18 cellular contexts compared by ENCODE assay signal in the genomic region with DNA sequence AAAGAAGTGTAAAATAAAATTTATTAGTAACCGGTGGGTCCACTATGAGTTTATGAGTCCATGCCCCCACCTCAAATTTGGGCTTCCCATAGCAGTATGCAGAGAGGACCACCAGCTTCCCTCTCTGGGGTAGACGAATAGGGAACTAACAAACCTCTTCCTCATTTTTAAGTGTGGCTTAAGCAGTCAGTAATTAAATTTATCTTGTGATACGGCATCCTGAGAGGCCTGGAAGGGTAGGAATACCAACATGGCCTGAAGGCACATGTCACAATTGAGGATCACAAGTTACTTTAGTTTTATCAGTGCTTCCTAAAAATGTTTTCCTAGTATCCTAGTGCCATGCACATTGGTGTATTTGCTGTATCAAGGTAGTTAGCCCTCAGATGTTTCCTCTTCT.
"Had no signal": no experiment of that assay in that cellular context is flagged by ENCODE, and none has a peak within 500 bp of the region (broad histone marks: within the 10 kb centered on the region; RNA-seq: fewer than 3 reads in every experiment).

No MANE protein-coding gene starts in this region.

- DNase-seq: activated CD4-positive, alpha-beta memory T cell treated with anti-CD3 and anti-CD28 coated beads for 36 hours; activated gamma-delta T cell treated with Interleukin-2 at 50 U/mL for 16 hours; activated naive CD8-positive, alpha-beta T cell treated with anti-CD3 and anti-CD28 coated beads, Interleukin-2, amount 10 ng/mL, durations not matched to agents 7 days and 5 days; activated T-cell treated with anti-CD3 and anti-CD28 coated beads, Interleukin-2, amount 50 U/mL, for 4 hours; aorta; dermis blood vessel endothelial cell; kidney; left ventricle myocardium inferior; mesenchymal stem cell; nephron progenitor cell; retina; stimulated activated CD4-positive, alpha-beta T cell treated with anti-CD3 and anti-CD28 coated beads, Interleukin-15, amount 100 ng/mL, for 24 hours; stimulated activated CD4-positive, alpha-beta T cell treated with anti-CD3 and anti-CD28 coated beads, Interleukin-4, amount 100 ng/mL, for 24 hours; testis had no signal

- H3K4me3 Mint-ChIP-seq: activated CD4-positive, alpha-beta memory T cell treated with anti-CD3 and anti-CD28 coated beads for 36 hours; activated naive CD8-positive, alpha-beta T cell treated with anti-CD3 and anti-CD28 coated beads, Interleukin-2, amount 10 ng/mL, durations not matched to agents 7 days and 5 days; activated T-cell treated with anti-CD3 and anti-CD28 coated beads, Interleukin-2, amount 50 U/mL, for 4 hours; nephron progenitor cell; stimulated activated naive CD8-positive, alpha-beta T cell treated with anti-CD3 and anti-CD28 coated beads, Interleukin-15, Interleukin-2, amounts not matched to agents 100 ng/mL and 50 ng/mL, for 24 hours had no signal

- H3K36me3 Mint-ChIP-seq: activated CD4-positive, alpha-beta memory T cell treated with anti-CD3 and anti-CD28 coated beads for 36 hours had no signal

- H3K27me3 Mint-ChIP-seq: activated CD4-positive, alpha-beta memory T cell treated with anti-CD3 and anti-CD28 coated beads for 36 hours; activated naive CD8-positive, alpha-beta T cell treated with anti-CD3 and anti-CD28 coated beads, Interleukin-2, amount 10 ng/mL, durations not matched to agents 7 days and 5 days; stimulated activated naive CD8-positive, alpha-beta T cell treated with anti-CD3 and anti-CD28 coated beads, Interleukin-15, Interleukin-2, amounts not matched to agents 100 ng/mL and 50 ng/mL, for 24 hours had no signal

- H3K9me3 Mint-ChIP-seq: activated CD4-positive, alpha-beta memory T cell treated with anti-CD3 and anti-CD28 coated beads for 36 hours; activated T-cell treated with anti-CD3 and anti-CD28 coated beads, Interleukin-2, amount 50 U/mL, for 4 hours; stimulated activated naive CD8-positive, alpha-beta T cell treated with anti-CD3 and anti-CD28 coated beads, Interleukin-15, Interleukin-2, amounts not matched to agents 100 ng/mL and 50 ng/mL, for 24 hours had no signal

- ATAC-seq: activated T-cell treated with anti-CD3 and anti-CD28 coated beads, Interleukin-2, amount 50 U/mL, for 4 hours had no signal

- H3K9me3 ChIP-seq: breast epithelium, left ventricle myocardium inferior, testis had no signal

- H3K27me3 ChIP-seq: breast epithelium, hepatocyte, testis had no signal

- H3K36me3 ChIP-seq: breast epithelium, left ventricle myocardium inferior had no signal

- H3K4me1 ChIP-seq: breast epithelium, testis had no signal

- H3K4me3 ChIP-seq: breast epithelium, hepatocyte, left ventricle myocardium inferior, testis had no signal

- H3K27ac ChIP-seq: breast epithelium, hepatocyte, left ventricle myocardium inferior, testis, VCaP had no signal

- H3K27ac Mint-ChIP-seq: activated CD4-positive, alpha-beta memory T cell treated with anti-CD3 and anti-CD28 coated beads for 36 hours; activated naive CD8-positive, alpha-beta T cell treated with anti-CD3 and anti-CD28 coated beads, Interleukin-2, amount 10 ng/mL, durations not matched to agents 7 days and 5 days; nephron progenitor cell; stimulated activated naive CD8-positive, alpha-beta T cell treated with anti-CD3 and anti-CD28 coated beads, Interleukin-15, Interleukin-2, amounts not matched to agents 100 ng/mL and 50 ng/mL, for 24 hours had no signal
